1 cellular context compared by ENCODE assay signal in genomic region chr3:58160399-58160798, GRCh38.
TF ChIP-seq lines count a peak whose summit lies in the region.

No MANE protein-coding gene starts in this region.

TF ChIP-seq in SK-N-SH, 30 proteins besides CTCF, POLR2A, EP300 and RAD21 (continued from another document):
- no peak for TF ChIP-seq IRF3 (IDR thresholded peaks at IDR 0.05; ENCODE audit: low read depth, low read length)
- TF ChIP-seq ELF1 (IDR thresholded peaks at IDR 0.05) = no peak
- TF ChIP-seq EZH2phosphoT487 (IDR thresholded peaks at IDR 0.05; ENCODE audit: borderline replicate concordance, low read depth) = no peak
- TF ChIP-seq RFX5 (IDR thresholded peaks at IDR 0.05; ENCODE audit: low read length) = no peak
